Comparison of ENCODE assay signal across 1 cellular context in genomic region chr13:48037346-48038173, GRCh38.
A peak's percentile ranks its signal among the peaks of the same experiment; 100 is the strongest.
TF ChIP-seq lines count a peak whose summit lies in the region.

NUDT15 (plus strand) TSS chr13:48037726; CDS start chr13:48037747, 21 bp downstream.

TF ChIP-seq in HepG2, 621 proteins besides CTCF, POLR2A, EP300 and RAD21 (continued from another document and continues in another):
- TF ChIP-seq, protein P1, sequence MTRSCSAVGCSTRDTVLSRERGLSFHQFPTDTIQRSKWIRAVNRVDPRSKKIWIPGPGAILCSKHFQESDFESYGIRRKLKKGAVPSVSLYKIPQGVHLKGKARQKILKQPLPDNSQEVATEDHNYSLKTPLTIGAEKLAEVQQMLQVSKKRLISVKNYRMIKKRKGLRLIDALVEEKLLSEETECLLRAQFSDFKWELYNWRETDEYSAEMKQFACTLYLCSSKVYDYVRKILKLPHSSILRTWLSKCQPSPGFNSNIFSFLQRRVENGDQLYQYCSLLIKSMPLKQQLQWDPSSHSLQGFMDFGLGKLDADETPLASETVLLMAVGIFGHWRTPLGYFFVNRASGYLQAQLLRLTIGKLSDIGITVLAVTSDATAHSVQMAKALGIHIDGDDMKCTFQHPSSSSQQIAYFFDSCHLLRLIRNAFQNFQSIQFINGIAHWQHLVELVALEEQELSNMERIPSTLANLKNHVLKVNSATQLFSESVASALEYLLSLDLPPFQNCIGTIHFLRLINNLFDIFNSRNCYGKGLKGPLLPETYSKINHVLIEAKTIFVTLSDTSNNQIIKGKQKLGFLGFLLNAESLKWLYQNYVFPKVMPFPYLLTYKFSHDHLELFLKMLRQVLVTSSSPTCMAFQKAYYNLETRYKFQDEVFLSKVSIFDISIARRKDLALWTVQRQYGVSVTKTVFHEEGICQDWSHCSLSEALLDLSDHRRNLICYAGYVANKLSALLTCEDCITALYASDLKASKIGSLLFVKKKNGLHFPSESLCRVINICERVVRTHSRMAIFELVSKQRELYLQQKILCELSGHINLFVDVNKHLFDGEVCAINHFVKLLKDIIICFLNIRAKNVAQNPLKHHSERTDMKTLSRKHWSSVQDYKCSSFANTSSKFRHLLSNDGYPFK (CRISPR knock-in tag; IDR thresholded peaks at IDR 0.05; ENCODE audit: borderline replicate concordance) = peak; percentile 89
- peak; percentile 53; the same call in 1 of the 2 replicates for TF ChIP-seq ZFYVE20 (CRISPR knock-in tag; IDR thresholded peaks at IDR 0.05; ENCODE audit: borderline replicate concordance, low read depth)
- peak; percentile 92; the same call in 1 of the 2 replicates for TF ChIP-seq POLR2AphosphoS5 (IDR thresholded peaks at IDR 0.05; ENCODE audit: low read depth, low read length)
- no peak for TF ChIP-seq ZEB1 (IDR thresholded peaks at IDR 0.05; ENCODE audit: insufficient replicate concordance, low read depth)
- TF ChIP-seq KDM2A (CRISPR knock-in tag; IDR thresholded peaks at IDR 0.05; ENCODE audit: borderline replicate concordance, low read depth) = peak; percentile 99
- TF ChIP-seq, protein P2, sequence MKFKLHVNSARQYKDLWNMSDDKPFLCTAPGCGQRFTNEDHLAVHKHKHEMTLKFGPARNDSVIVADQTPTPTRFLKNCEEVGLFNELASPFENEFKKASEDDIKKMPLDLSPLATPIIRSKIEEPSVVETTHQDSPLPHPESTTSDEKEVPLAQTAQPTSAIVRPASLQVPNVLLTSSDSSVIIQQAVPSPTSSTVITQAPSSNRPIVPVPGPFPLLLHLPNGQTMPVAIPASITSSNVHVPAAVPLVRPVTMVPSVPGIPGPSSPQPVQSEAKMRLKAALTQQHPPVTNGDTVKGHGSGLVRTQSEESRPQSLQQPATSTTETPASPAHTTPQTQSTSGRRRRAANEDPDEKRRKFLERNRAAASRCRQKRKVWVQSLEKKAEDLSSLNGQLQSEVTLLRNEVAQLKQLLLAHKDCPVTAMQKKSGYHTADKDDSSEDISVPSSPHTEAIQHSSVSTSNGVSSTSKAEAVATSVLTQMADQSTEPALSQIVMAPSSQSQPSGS (CRISPR knock-in tag; IDR thresholded peaks at IDR 0.05) = peak; percentile 84; the same call in 1 of the 2 replicates
- TF ChIP-seq CCAR2 (optimal IDR thresholded peaks at IDR 0.05; ENCODE audit: low read depth, low read length) = peak; percentile 60
- TF ChIP-seq, protein P3, sequence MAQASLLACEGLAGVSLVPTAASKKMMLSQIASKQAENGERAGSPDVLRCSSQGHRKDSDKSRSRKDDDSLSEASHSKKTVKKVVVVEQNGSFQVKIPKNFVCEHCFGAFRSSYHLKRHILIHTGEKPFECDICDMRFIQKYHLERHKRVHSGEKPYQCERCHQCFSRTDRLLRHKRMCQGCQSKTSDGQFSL (CRISPR knock-in tag; IDR thresholded peaks at IDR 0.05) = no peak; the same call in 1 of the 2 replicates
- TF ChIP-seq ZBTB38 (CRISPR knock-in tag; IDR thresholded peaks at IDR 0.05) = peak; percentile 85
- no peak; the same call in 1 of the 2 replicates for TF ChIP-seq PAF1 (CRISPR knock-in tag; IDR thresholded peaks at IDR 0.05)
- peak; percentile 91; the same call in 1 of the 2 replicates for TF ChIP-seq ZNF33B (CRISPR knock-in tag; IDR thresholded peaks at IDR 0.05)
- no peak for TF ChIP-seq NONO (IDR thresholded peaks at IDR 0.05)
- TF ChIP-seq NONO (CRISPR knock-in tag; conservative IDR thresholded peaks at IDR 0.05) = peak; percentile 98
- TF ChIP-seq SALL1 (CRISPR knock-in tag; IDR thresholded peaks at IDR 0.05) = peak; percentile 75
- TF ChIP-seq SIN3A (IDR thresholded peaks at IDR 0.05; ENCODE audit: borderline replicate concordance, low read depth, low read length) = peak; percentile 100
- TF ChIP-seq FOSL1 (CRISPR knock-in tag; IDR thresholded peaks at IDR 0.05; ENCODE audit: borderline replicate concordance) = no peak
- peak; percentile 98 for TF ChIP-seq CC2D1A (CRISPR knock-in tag; IDR thresholded peaks at IDR 0.05)
- 0 out of 2 replicates have a peak, but pooled peaks have one; percentile 56 for TF ChIP-seq POLR2AphosphoS2 (IDR thresholded peaks at IDR 0.05; ENCODE audit: low read depth, low read length)
- peak; percentile 77; the same call in 1 of the 2 replicates for TF ChIP-seq CENPT (CRISPR knock-in tag; IDR thresholded peaks at IDR 0.05; ENCODE audit: low read depth)
- TF ChIP-seq GTF3A (CRISPR knock-in tag; conservative IDR thresholded peaks at IDR 0.05) = peak; percentile 76; the same call in 1 of the 2 replicates
- peak; percentile 88; the same call in 1 of the 2 replicates for TF ChIP-seq CSRNP2 (CRISPR knock-in tag; conservative IDR thresholded peaks at IDR 0.05; ENCODE audit: low read depth)
- TF ChIP-seq, protein P4, sequence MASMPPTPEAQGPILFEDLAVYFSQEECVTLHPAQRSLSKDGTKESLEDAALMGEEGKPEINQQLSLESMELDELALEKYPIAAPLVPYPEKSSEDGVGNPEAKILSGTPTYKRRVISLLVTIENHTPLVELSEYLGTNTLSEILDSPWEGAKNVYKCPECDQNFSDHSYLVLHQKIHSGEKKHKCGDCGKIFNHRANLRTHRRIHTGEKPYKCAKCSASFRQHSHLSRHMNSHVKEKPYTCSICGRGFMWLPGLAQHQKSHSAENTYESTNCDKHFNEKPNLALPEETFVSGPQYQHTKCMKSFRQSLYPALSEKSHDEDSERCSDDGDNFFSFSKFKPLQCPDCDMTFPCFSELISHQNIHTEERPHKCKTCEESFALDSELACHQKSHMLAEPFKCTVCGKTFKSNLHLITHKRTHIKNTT (CRISPR knock-in tag; IDR thresholded peaks at IDR 0.05) = no peak
- peak; percentile 98 for TF ChIP-seq MYPOP (CRISPR knock-in tag; IDR thresholded peaks at IDR 0.05)
- peak; percentile 86 for TF ChIP-seq ARNTL (CRISPR knock-in tag; IDR thresholded peaks at IDR 0.05)
- TF ChIP-seq PCBP1 (IDR thresholded peaks at IDR 0.05; ENCODE audit: borderline replicate concordance, low read depth, low read length) = no peak
- TF ChIP-seq, protein P5, sequence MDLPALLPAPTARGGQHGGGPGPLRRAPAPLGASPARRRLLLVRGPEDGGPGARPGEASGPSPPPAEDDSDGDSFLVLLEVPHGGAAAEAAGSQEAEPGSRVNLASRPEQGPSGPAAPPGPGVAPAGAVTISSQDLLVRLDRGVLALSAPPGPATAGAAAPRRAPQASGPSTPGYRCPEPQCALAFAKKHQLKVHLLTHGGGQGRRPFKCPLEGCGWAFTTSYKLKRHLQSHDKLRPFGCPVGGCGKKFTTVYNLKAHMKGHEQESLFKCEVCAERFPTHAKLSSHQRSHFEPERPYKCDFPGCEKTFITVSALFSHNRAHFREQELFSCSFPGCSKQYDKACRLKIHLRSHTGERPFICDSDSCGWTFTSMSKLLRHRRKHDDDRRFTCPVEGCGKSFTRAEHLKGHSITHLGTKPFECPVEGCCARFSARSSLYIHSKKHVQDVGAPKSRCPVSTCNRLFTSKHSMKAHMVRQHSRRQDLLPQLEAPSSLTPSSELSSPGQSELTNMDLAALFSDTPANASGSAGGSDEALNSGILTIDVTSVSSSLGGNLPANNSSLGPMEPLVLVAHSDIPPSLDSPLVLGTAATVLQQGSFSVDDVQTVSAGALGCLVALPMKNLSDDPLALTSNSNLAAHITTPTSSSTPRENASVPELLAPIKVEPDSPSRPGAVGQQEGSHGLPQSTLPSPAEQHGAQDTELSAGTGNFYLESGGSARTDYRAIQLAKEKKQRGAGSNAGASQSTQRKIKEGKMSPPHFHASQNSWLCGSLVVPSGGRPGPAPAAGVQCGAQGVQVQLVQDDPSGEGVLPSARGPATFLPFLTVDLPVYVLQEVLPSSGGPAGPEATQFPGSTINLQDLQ (CRISPR knock-in tag; IDR thresholded peaks at IDR 0.05) = no peak; the same call in 1 of the 2 replicates
- TF ChIP-seq YY1 (IDR thresholded peaks at IDR 0.05; ENCODE audit: insufficient read depth, insufficient replicate concordance, low read depth, low read length) = peak; percentile 74
- no peak for TF ChIP-seq HDAC6 (IDR thresholded peaks at IDR 0.05; ENCODE audit: low read depth, low read length)
- peak; percentile 90 for TF ChIP-seq TOE1 (CRISPR knock-in tag; IDR thresholded peaks at IDR 0.05)
- TF ChIP-seq NAIF1 (CRISPR knock-in tag; IDR thresholded peaks at IDR 0.05; ENCODE audit: borderline replicate concordance) = peak; percentile 93
- peak; percentile 91 for TF ChIP-seq SP4 (CRISPR knock-in tag; IDR thresholded peaks at IDR 0.05)
- no peak; the same call in 1 of the 2 replicates for TF ChIP-seq JUND (CRISPR knock-in tag; IDR thresholded peaks at IDR 0.05)
- TF ChIP-seq KLF12 (CRISPR knock-in tag; IDR thresholded peaks at IDR 0.05; ENCODE audit: borderline replicate concordance) = peak; percentile 49; the same call in 1 of the 2 replicates
- no peak for TF ChIP-seq ZNF280D (CRISPR knock-in tag; IDR thresholded peaks at IDR 0.05)
- peak; percentile 62; the same call in 1 of the 2 replicates for TF ChIP-seq HOXA5 (CRISPR knock-in tag; IDR thresholded peaks at IDR 0.05)
- peak; percentile 88 for TF ChIP-seq THAP11 (CRISPR knock-in tag; IDR thresholded peaks at IDR 0.05)
- peak; percentile 63 for TF ChIP-seq U2AF1 (optimal IDR thresholded peaks at IDR 0.05; ENCODE audit: low read depth, low read length)
- no peak for TF ChIP-seq ZNF446 (CRISPR knock-in tag; IDR thresholded peaks at IDR 0.05)
- TF ChIP-seq ARNT2 (CRISPR knock-in tag; IDR thresholded peaks at IDR 0.05; ENCODE audit: low read depth) = peak; percentile 91
- TF ChIP-seq, protein P6, sequence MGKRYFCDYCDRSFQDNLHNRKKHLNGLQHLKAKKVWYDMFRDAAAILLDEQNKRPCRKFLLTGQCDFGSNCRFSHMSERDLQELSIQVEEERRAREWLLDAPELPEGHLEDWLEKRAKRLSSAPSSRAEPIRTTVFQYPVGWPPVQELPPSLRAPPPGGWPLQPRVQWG (CRISPR knock-in tag; IDR thresholded peaks at IDR 0.05; ENCODE audit: borderline replicate concordance, low read depth) = no peak
- TF ChIP-seq MEIS1 (CRISPR knock-in tag; IDR thresholded peaks at IDR 0.05; ENCODE audit: borderline replicate concordance) = peak; percentile 99
- peak; percentile 61; the same call in 1 of the 2 replicates for TF ChIP-seq TP53 (CRISPR knock-in tag; conservative IDR thresholded peaks at IDR 0.05)
- TF ChIP-seq ZNF333 (CRISPR knock-in tag; IDR thresholded peaks at IDR 0.05; ENCODE audit: borderline replicate concordance) = 0 out of 2 replicates have a peak, but pooled peaks have one; percentile 50
- TF ChIP-seq ZNF549 (CRISPR knock-in tag; IDR thresholded peaks at IDR 0.05) = no peak
- TF ChIP-seq ZNF75D (CRISPR knock-in tag; IDR thresholded peaks at IDR 0.05; ENCODE audit: borderline replicate concordance) = no peak
- TF ChIP-seq ZNF138 (CRISPR knock-in tag; IDR thresholded peaks at IDR 0.05; ENCODE audit: low read depth) = peak; percentile 89
- TF ChIP-seq ZNF451 (CRISPR knock-in tag; IDR thresholded peaks at IDR 0.05) = peak; percentile 74; the same call in 1 of the 2 replicates
- peak; percentile 51; the same call in 1 of the 2 replicates for TF ChIP-seq TBX3 (IDR thresholded peaks at IDR 0.05; ENCODE audit: borderline replicate concordance)
- TF ChIP-seq ZNF326 (CRISPR knock-in tag; IDR thresholded peaks at IDR 0.05; ENCODE audit: borderline replicate concordance) = no peak; the same call in 1 of the 2 replicates
- peak; percentile 67 for TF ChIP-seq JUN (CRISPR knock-in tag; IDR thresholded peaks at IDR 0.05)
- TF ChIP-seq, protein P7, sequence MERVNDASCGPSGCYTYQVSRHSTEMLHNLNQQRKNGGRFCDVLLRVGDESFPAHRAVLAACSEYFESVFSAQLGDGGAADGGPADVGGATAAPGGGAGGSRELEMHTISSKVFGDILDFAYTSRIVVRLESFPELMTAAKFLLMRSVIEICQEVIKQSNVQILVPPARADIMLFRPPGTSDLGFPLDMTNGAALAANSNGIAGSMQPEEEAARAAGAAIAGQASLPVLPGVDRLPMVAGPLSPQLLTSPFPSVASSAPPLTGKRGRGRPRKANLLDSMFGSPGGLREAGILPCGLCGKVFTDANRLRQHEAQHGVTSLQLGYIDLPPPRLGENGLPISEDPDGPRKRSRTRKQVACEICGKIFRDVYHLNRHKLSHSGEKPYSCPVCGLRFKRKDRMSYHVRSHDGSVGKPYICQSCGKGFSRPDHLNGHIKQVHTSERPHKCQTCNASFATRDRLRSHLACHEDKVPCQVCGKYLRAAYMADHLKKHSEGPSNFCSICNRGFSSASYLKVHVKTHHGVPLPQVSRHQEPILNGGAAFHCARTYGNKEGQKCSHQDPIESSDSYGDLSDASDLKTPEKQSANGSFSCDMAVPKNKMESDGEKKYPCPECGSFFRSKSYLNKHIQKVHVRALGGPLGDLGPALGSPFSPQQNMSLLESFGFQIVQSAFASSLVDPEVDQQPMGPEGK (CRISPR knock-in tag; IDR thresholded peaks at IDR 0.05) = no peak; the same call in 1 of the 2 replicates
